In genomic region chr22:42520663-42521546, GRCh38 we compare ENCODE assay signal across 1 cellular context.
TF ChIP-seq lines count a peak whose summit lies in the region.

No MANE protein-coding gene starts in this region.

TF ChIP-seq in H1, 55 proteins besides CTCF, POLR2A, EP300 and RAD21:
- TF ChIP-seq EZH2 (IDR thresholded peaks at IDR 0.05; ENCODE audit: low read depth, low read length, severe bottlenecking) (no peak), HDAC2 (IDR thresholded peaks at IDR 0.05; ENCODE audit: borderline replicate concordance in 1 of 2, low read depth in 2 of 2, low read length in 2 of 2) (no peak), SRF (IDR thresholded peaks at IDR 0.05; ENCODE audit: low read depth, low read length) (no peak), RFX5 (IDR thresholded peaks at IDR 0.05; ENCODE audit: borderline replicate concordance, low read depth, low read length) (no peak), CHD7 (IDR thresholded peaks at IDR 0.05; ENCODE audit: insufficient replicate concordance, low read length) (no peak), NANOG (IDR thresholded peaks at IDR 0.05; ENCODE audit: insufficient read depth, low read depth, low read length, poor library complexity, severe bottlenecking) (no peak), CBX8 (IDR thresholded peaks at IDR 0.05; ENCODE audit: borderline replicate concordance, low read depth, low read length) (no peak), ZNF274 (IDR thresholded peaks at IDR 0.05; ENCODE audit: borderline replicate concordance, extremely low read depth, low read length) (no peak)
